In genomic region chr22:38843716-38844660, GRCh38 we compare ENCODE assay signal across 1 cellular context.
TF ChIP-seq lines count a peak whose summit lies in the region.

Gene NPTXR, minus strand, starts transcription at chr22:38844028.

TF ChIP-seq in HEK293, 187 proteins besides CTCF, POLR2A, EP300 and RAD21 (continued from another document):
- TF ChIP-seq ATF2 (tag by site-specific recombination; IDR thresholded peaks at IDR 0.05; ENCODE audit: low read depth), result no peak
- no peak for TF ChIP-seq TSHZ1 (tag by site-specific recombination; IDR thresholded peaks at IDR 0.05; ENCODE audit: borderline replicate concordance)
- TF ChIP-seq ZNF843 (tag by site-specific recombination; IDR thresholded peaks at IDR 0.05), result no peak
- TF ChIP-seq ZNF544 (tag by site-specific recombination; IDR thresholded peaks at IDR 0.05), result no peak
- no peak for TF ChIP-seq OSR2 (tag by site-specific recombination; IDR thresholded peaks at IDR 0.05)
- no peak for TF ChIP-seq ZNF658 (tag by site-specific recombination; IDR thresholded peaks at IDR 0.05)
- TF ChIP-seq ZNF394 (tag by site-specific recombination; IDR thresholded peaks at IDR 0.05; ENCODE audit: borderline replicate concordance), result no peak
- TF ChIP-seq ZNF830 (tag by site-specific recombination; IDR thresholded peaks at IDR 0.05; ENCODE audit: low read depth), result no peak
- no peak for TF ChIP-seq PRDM4 (tag by site-specific recombination; IDR thresholded peaks at IDR 0.05)
- no peak for TF ChIP-seq ZBTB8A (tag by site-specific recombination; IDR thresholded peaks at IDR 0.05)
- TF ChIP-seq GLIS1 (tag by site-specific recombination; IDR thresholded peaks at IDR 0.05), result peak; percentile 36; the same call in 1 of the 2 replicates
- no peak for TF ChIP-seq ZIC2 (tag by site-specific recombination; IDR thresholded peaks at IDR 0.05)
- 0 out of 2 replicates have a peak, but pooled peaks have one; percentile 7 for TF ChIP-seq ZNF398 (tag by site-specific recombination; IDR thresholded peaks at IDR 0.05)
- no peak for TF ChIP-seq ZNF184 (tag by site-specific recombination; IDR thresholded peaks at IDR 0.05)
- no peak for TF ChIP-seq HOXC10 (CRISPR knock-in tag; IDR thresholded peaks at IDR 0.05)
- TF ChIP-seq ZNF555 (tag by site-specific recombination; conservative IDR thresholded peaks at IDR 0.05), result no peak
- TF ChIP-seq BCL11A (tag by site-specific recombination; IDR thresholded peaks at IDR 0.05; ENCODE audit: low read depth), result no peak
- TF ChIP-seq ZNF660 (tag by site-specific recombination; IDR thresholded peaks at IDR 0.05), result 0 out of 2 replicates have a peak, but pooled peaks have one; percentile 11
- peak; percentile 44 for TF ChIP-seq GLIS2 (tag by site-specific recombination; IDR thresholded peaks at IDR 0.05)
- TF ChIP-seq ZBTB6 (tag by site-specific recombination; IDR thresholded peaks at IDR 0.05), result peak; percentile 99; the same call in 1 of the 2 replicates
- TF ChIP-seq RBAK (tag by site-specific recombination; IDR thresholded peaks at IDR 0.05), result no peak
